9 cellular contexts compared by ENCODE assay signal in the genomic region with DNA sequence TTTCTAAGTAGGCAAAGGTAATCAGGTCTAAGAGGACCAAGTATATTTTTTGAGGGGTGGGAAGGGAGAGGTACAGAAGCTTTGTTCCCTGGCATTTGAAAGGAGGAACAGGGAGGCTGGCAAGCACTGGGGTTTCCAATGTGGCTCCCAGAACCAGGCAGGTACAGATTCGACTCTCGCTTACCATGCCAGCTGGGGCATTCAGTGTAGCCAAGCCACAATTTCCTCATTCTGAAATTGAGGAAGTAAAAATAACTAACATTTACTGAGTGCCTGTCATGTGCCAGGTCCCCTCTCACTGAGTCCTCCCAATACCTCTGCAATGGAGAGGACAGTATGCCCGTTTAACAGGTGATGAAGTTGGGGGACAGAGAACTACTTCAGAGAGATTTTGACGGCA. TPM values are rescaled to one million over a fixed set of nuclear protein-coding genes. Genes with fewer than 3 reads are reported as not detected.
DNase-seq lines count a peak whose midpoint lies in the region; ATAC-seq and TF ChIP-seq lines count a peak whose summit lies in the region.
"Had no signal": no experiment of that assay in that cellular context is flagged by ENCODE, and none has a peak within 500 bp of the region (broad histone marks: within the 10 kb centered on the region; RNA-seq: fewer than 3 reads in every experiment).

No MANE protein-coding gene starts in this region.

- peak; percentile 91 to 99 for DNase-seq in NOMO-1 (lab: John Stamatoyannopoulos, UW; ENCODE audit: unreplicated experiment in 2 of 2)
- DNase-seq in central memory CD4-positive, alpha-beta T cell = no peak
- DNase-seq in nephron progenitor cell = no peak
- DNase-seq in posterior vena cava (ENCODE audit: low spot score) = no peak
- DNase-seq in NK-92 treated with Interleukin-12 subunit alpha and Interleukin-12 subunit beta, amount 100 ng/mL, for 24 hours (lab: John Stamatoyannopoulos, UW) = no peak
- DNase-seq: NCI-H2029 treated with DMSO at 0.1 percent for 48 hours had no signal

- H3K4me3 Mint-ChIP-seq in stimulated activated memory B cell treated with anti-CD40 and anti-IgM and Interleukin-4, amounts not matched to agents 10 μg/mL and 1 μg/mL and 100 μg/mL, for 72 hours = peak overlapping the region; percentile 53
- H3K4me3 Mint-ChIP-seq in nephron progenitor cell = no peak overlapping the region

- peak overlapping the region; percentile 96 for H3K27ac Mint-ChIP-seq in stimulated activated memory B cell treated with anti-CD40 and anti-IgM and Interleukin-4, amounts not matched to agents 10 μg/mL and 1 μg/mL and 100 μg/mL, for 72 hours
- no peak overlapping the region for H3K27ac Mint-ChIP-seq in nephron progenitor cell

- no peak for TF ChIP-seq CTCF in nephron progenitor cell (IDR thresholded peaks at IDR 0.05)

- H3K4me1 Mint-ChIP-seq in stimulated activated memory B cell treated with anti-CD40 and anti-IgM and Interleukin-4, amounts not matched to agents 10 μg/mL and 1 μg/mL and 100 μg/mL, for 72 hours = peaks cover 63% of the 10 kb centered on the region
- peaks cover 34% of the 10 kb centered on the region for H3K4me1 Mint-ChIP-seq in nephron progenitor cell

- ATAC-seq in GM19328 (IDR thresholded peaks at IDR 0.05; ENCODE audit: unreplicated experiment) (peak; percentile 79), HG02973 (IDR thresholded peaks at IDR 0.05; ENCODE audit: unreplicated experiment) (peak; percentile 72)
- peak; percentile 96 for ATAC-seq in stimulated activated memory B cell treated with anti-CD40 and anti-IgM and Interleukin-4, amounts not matched to agents 10 μg/mL and 1 μg/mL and 100 μg/mL, for 72 hours

- H3K27me3 Mint-ChIP-seq in stimulated activated memory B cell treated with anti-CD40 and anti-IgM and Interleukin-4, amounts not matched to agents 10 μg/mL and 1 μg/mL and 100 μg/mL, for 72 hours = no peaks in the 10 kb centered on the region
- peaks cover 4% of the 10 kb centered on the region for H3K27me3 Mint-ChIP-seq in nephron progenitor cell (ENCODE audit: low read depth, poor library complexity)

- no peaks in the 10 kb centered on the region for H3K9me3 Mint-ChIP-seq in stimulated activated memory B cell treated with anti-CD40 and anti-IgM and Interleukin-4, amounts not matched to agents 10 μg/mL and 1 μg/mL and 100 μg/mL, for 72 hours
- H3K9me3 Mint-ChIP-seq in nephron progenitor cell = no peaks in the 10 kb centered on the region

- peaks cover 7% of the 10 kb centered on the region for H3K36me3 Mint-ChIP-seq in stimulated activated memory B cell treated with anti-CD40 and anti-IgM and Interleukin-4, amounts not matched to agents 10 μg/mL and 1 μg/mL and 100 μg/mL, for 72 hours
- H3K36me3 Mint-ChIP-seq in nephron progenitor cell (ENCODE audit: low read depth) = no peaks in the 10 kb centered on the region

- intact Hi-C loops in posterior vena cava (cut with DNase I) = no loop called here

RNA-seq across cellular contexts. Expression of gene BET1, which starts 45.9 kb away (rescaled TPM):
- 10 to 100 TPM; 17.0 to 19.2 TPM for total RNA-seq in posterior vena cava

Comparison
In these comparisons a context has a peak if more than half of its experiments do, and no peak if none do; other contexts are left out.
1. DNase-seq: peak in NOMO-1 (2 of 2); none in central memory CD4-positive, alpha-beta T cell (single experiment), nephron progenitor cell (single experiment), posterior vena cava (single experiment) and NK-92 treated with Interleukin-12 subunit alpha and Interleukin-12 subunit beta, amount 100 ng/mL, for 24 hours (single experiment).
2. Peak in every context shown above with its lines, with median percentiles within 50 percentile points of each other: ATAC-seq.